20 cellular contexts compared by ENCODE assay signal in genomic region chr16:10188236-10188635, GRCh38. TPM values are rescaled to one million over a fixed set of nuclear protein-coding genes. Genes with fewer than 3 reads are reported as not detected.
DNase-seq lines count a peak whose midpoint lies in the region; FAIRE-seq and TF ChIP-seq lines count a peak whose summit lies in the region.
"Had no signal": no experiment of that assay in that cellular context is flagged by ENCODE, and none has a peak within 500 bp of the region (broad histone marks: within the 10 kb centered on the region; RNA-seq: fewer than 3 reads in every experiment).

No MANE protein-coding gene starts in this region.

- no peak overlapping the region for H3K4me3 ChIP-seq in bronchial epithelial cell (ENCODE audit: low read depth, low read length)
- H3K4me3 ChIP-seq: GM12878, GM23248 had no signal

- no peak for TF ChIP-seq CTCF in bronchial epithelial cell (IDR thresholded peaks at IDR 0.05; ENCODE audit: insufficient read depth, low read length, severe bottlenecking)

- no peaks in the 10 kb centered on the region for H3K36me3 ChIP-seq in bronchial epithelial cell (ENCODE audit: control insufficient read depth, insufficient read depth, low read length)
- H3K36me3 ChIP-seq: BE2C had no signal

- no peaks in the 10 kb centered on the region for H3K27me3 ChIP-seq in bronchial epithelial cell (ENCODE audit: control insufficient read depth, insufficient read depth, low read length)

- FAIRE-seq in bronchial epithelial cell (lab: Jason Lieb, UNC): no peak
- FAIRE-seq: A204.1, GM12878, GM18507, H54 had no signal

- peak; percentile 11 for DNase-seq in A172 (ENCODE audit: low spot score)
- peak; percentile 54 for DNase-seq in EL
- peak; percentile 56 for DNase-seq in RKO (ENCODE audit: low spot score)
- DNase-seq in bronchial epithelial cell (ENCODE audit: low read depth): peak; percentile 17
- no peak for DNase-seq in T-helper 9 cell
- DNase-seq in SIG-M5 (lab: John Stamatoyannopoulos, UW): no peak
- DNase-seq in COLO829 (ENCODE audit: low spot score): no peak
- DNase-seq in D341Med (ENCODE audit: low spot score): no peak
- DNase-seq: BE2C; CD4-positive, alpha-beta memory T cell; COR-L47; DND-41; GM23248; IMR-90 had no signal

RNA-seq across cellular contexts. Expression of gene GRIN2A, which starts 6.0 kb away (rescaled TPM):
- 0.10 and 0.14 TPM in 2 replicates for total RNA-seq in A172 (2014; rRNA removed; shearing (Covaris generic))
- not detected in 2 replicates for total RNA-seq in bronchial epithelial cell
- total RNA-seq: CD4-positive, alpha-beta memory T cell; G401; GM23248; HT-29 had no signal

Comparison
In these comparisons a context has a peak if more than half of its experiments do, and no peak if none do; other contexts are left out.
1. DNase-seq: peak in A172 (single experiment), EL (single experiment), RKO (single experiment) and bronchial epithelial cell (single experiment); none in T-helper 9 cell (single experiment), SIG-M5 (single experiment), COLO829 (single experiment) and D341Med (single experiment).